ENCODE assay signal across 20 cellular contexts in the genomic region with DNA sequence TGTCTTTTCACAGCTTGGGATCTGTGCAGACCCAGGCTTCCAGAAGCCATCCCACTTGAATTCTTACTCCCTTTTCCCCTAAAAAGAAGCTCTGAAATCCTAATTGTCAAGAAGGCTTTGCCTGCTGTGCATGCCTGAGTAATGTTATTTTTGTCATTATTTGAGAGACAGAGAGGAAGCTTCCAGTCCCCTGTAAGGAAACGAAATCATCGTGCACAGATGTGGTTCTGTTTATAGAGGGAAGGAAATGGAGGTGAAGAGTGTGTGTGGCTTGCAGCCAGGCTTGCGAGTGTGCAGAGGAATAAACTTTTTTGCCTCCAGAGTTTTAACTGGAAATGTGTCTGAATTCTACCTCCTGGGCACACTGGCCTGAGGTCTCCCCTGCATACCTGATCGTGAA.
A peak's percentile ranks its signal among the peaks of the same experiment; 100 is the strongest.
DNase-seq lines count a peak whose midpoint lies in the region; ATAC-seq, FAIRE-seq and TF ChIP-seq lines count a peak whose summit lies in the region.
"Had no signal": no experiment of that assay in that cellular context is flagged by ENCODE, and none has a peak within 500 bp of the region (broad histone marks: within the 10 kb centered on the region; RNA-seq: fewer than 3 reads in every experiment).

No MANE protein-coding gene starts in this region.

- DNase-seq in GM12892 (ENCODE audit: insufficient read length) (no peak), Kasumi-1 (lab: John Stamatoyannopoulos, UW) (peak; percentile 32 to 36), caudate nucleus (lab: John Stamatoyannopoulos, UW) (no peak), NCI-H2029 (lab: John Stamatoyannopoulos, UW) (no peak), retina (no peak)
- peak in 2 of 10 donors; percentile 9 to 22 for DNase-seq in naive thymus-derived CD8-positive, alpha-beta T cell
- no peak for DNase-seq in activated T-cell treated with anti-CD3 and anti-CD28 coated beads, Interleukin-2, amount 50 U/mL, for 1 hour
- DNase-seq: activated CD4-positive, alpha-beta T cell treated with anti-CD3 and anti-CD28 coated beads, Interleukin-2, amount 50 U/mL, for 48 hours; CD4-positive, alpha-beta memory T cell; effector CD8-positive, alpha-beta T cell; left ventricle myocardium superior; NCI-H187; NCI-H774; Right ventricle myocardium superior; stimulated activated naive B cell treated with anti-CD40 and anti-IgM and Interleukin-4, amounts not matched to agents 10 μg/mL and 1 μg/mL and 100 μg/mL, for 72 hours; T1000 had no signal

- no peak overlapping the region for H3K27ac ChIP-seq in caudate nucleus (ENCODE audit: low read depth, low read length)

- no peak for TF ChIP-seq CTCF in brain (conservative IDR thresholded peaks at IDR 0.05)

- H3K27me3 Mint-ChIP-seq in brain = no peaks in the 10 kb centered on the region
- no peaks in the 10 kb centered on the region for H3K27me3 Mint-ChIP-seq in naive thymus-derived CD8-positive, alpha-beta T cell
- H3K27me3 Mint-ChIP-seq: activated T-helper 17 cell treated with anti-CD3 and anti-CD28 coated beads, Interleukin-2, amount 50 U/mL, for 72 hours; CD4-positive, alpha-beta memory T cell; stimulated activated naive B cell treated with anti-CD40 and anti-IgM and Interleukin-4, amounts not matched to agents 10 μg/mL and 1 μg/mL and 100 μg/mL, for 72 hours had no signal

- peaks cover 99% of the 10 kb centered on the region for H3K4me1 Mint-ChIP-seq in brain
- H3K4me1 Mint-ChIP-seq in naive thymus-derived CD8-positive, alpha-beta T cell = peaks cover 20 to 70% (median 59%) of the 10 kb centered on the region in 4 donors

- POLR2A ChIA-PET in naive thymus-derived CD8-positive, alpha-beta T cell (lab: Charles Lee) = no interaction called here

- FAIRE-seq in GM12892 (lab: Jason Lieb, UNC) = peak; percentile 74
- FAIRE-seq: G401.6, H1 had no signal

- H3K27ac Mint-ChIP-seq in brain = peak overlapping the region in 3 of 5 experiments; percentile 33 to 85 (median 55)
- peak overlapping the region in 4 of 10 donors; percentile 36 to 66 (median 44) for H3K27ac Mint-ChIP-seq in naive thymus-derived CD8-positive, alpha-beta T cell
- H3K27ac Mint-ChIP-seq: activated T-helper 17 cell treated with anti-CD3 and anti-CD28 coated beads, Interleukin-2, amount 50 U/mL, for 72 hours had no signal

- ATAC-seq in naive thymus-derived CD8-positive, alpha-beta T cell = peak; percentile 32 to 36
- ATAC-seq: activated T-helper 17 cell treated with anti-CD3 and anti-CD28 coated beads, Interleukin-2, amount 50 U/mL, for 72 hours; stimulated activated naive B cell treated with anti-CD40 and anti-IgM and Interleukin-4, amounts not matched to agents 10 μg/mL and 1 μg/mL and 100 μg/mL, for 72 hours had no signal

- peaks cover 37% of the 10 kb centered on the region for H3K36me3 Mint-ChIP-seq in brain
- H3K36me3 Mint-ChIP-seq in naive thymus-derived CD8-positive, alpha-beta T cell = peaks cover 3 to 10% (median 4%) of the 10 kb centered on the region in 3 donors

- no peak for TF ChIP-seq POLR2A in GM12892 (IDR thresholded peaks at IDR 0.05; ENCODE audit: low read depth, low read length)

- H3K4me3 Mint-ChIP-seq in brain = peak overlapping the region; percentile 6 to 69 (median 53)
- peak overlapping the region in 6 of 10 donors; percentile 4 to 49 (median 34) for H3K4me3 Mint-ChIP-seq in naive thymus-derived CD8-positive, alpha-beta T cell
- H3K4me3 Mint-ChIP-seq: activated T-helper 17 cell treated with anti-CD3 and anti-CD28 coated beads, Interleukin-2, amount 50 U/mL, for 72 hours; stimulated activated naive B cell treated with anti-CD40 and anti-IgM and Interleukin-4, amounts not matched to agents 10 μg/mL and 1 μg/mL and 100 μg/mL, for 72 hours had no signal

- H3K9me3 Mint-ChIP-seq in brain = peaks cover 0 to 6% (median 0%) of the 10 kb centered on the region in 5 experiments
- H3K9me3 Mint-ChIP-seq in naive thymus-derived CD8-positive, alpha-beta T cell = peaks cover 0 to 2% (median 0%) of the 10 kb centered on the region in 9 donors
- H3K9me3 Mint-ChIP-seq: activated T-helper 17 cell treated with anti-CD3 and anti-CD28 coated beads, Interleukin-2, amount 50 U/mL, for 72 hours had no signal

Comparison
In these comparisons a context has a peak if more than half of its experiments do, and no peak if none do; other contexts are left out.
1. DNase-seq: peak in Kasumi-1 (2 of 2); none in GM12892 (single experiment), caudate nucleus (0 of 61), NCI-H2029 (single experiment), activated T-cell treated with anti-CD3 and anti-CD28 coated beads, Interleukin-2, amount 50 U/mL, for 1 hour (single experiment) and retina (single experiment).